ENCODE assay signal across 10 cellular contexts in the genomic region with DNA sequence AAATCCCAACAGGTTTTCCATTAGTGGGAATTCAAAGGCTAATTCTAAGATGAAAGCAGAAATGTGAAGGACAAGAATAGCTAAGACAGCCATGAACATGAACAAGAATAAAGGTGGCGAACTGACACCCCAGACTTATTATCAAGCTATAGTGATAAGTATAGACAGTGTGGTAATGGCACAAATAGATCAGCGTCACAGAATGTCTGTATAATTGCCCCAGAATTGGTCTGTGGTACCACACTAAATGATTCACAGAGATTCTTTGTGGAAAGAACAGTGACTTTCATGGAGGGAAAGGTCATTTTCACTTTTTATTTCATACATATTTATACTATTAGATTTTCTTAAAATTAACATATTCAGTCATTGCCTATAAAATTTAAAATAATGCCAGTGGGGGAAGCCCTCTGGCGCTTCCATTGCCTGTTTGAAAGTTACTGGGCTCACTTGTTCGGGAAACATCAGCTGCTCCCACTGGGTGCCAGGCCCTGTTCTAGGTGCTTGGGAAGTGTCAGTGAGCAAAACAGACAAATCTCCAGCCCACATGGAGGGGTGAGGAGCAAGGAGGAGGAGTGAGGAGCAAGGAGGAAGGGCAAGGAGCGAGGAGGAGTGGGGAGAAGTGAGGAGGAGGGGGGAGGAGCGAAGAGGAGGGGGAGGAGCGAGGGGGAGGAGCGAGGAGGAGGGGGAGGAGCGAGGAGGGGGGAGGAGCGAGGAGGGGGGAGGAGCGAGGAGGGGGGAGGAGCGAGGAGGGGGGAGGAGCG. TPM values are rescaled to one million over a fixed set of nuclear protein-coding genes. Genes with fewer than 3 reads are reported as not detected.
DNase-seq lines count a peak whose midpoint lies in the region; ATAC-seq and TF ChIP-seq lines count a peak whose summit lies in the region.
"Had no signal": no experiment of that assay in that cellular context is flagged by ENCODE, and none has a peak within 500 bp of the region (broad histone marks: within the 10 kb centered on the region; RNA-seq: fewer than 3 reads in every experiment).

No MANE protein-coding gene starts in this region.

- no peaks in the 10 kb centered on the region for H3K79me2 ChIP-seq in OCI-LY1 (ENCODE audit: insufficient read depth, low read length)

- H3K27ac Mint-ChIP-seq in natural killer cell treated with Interleukin-12 subunit alpha and Interleukin-12 subunit beta and Interleukin-15 and Interleukin-18, amount 100 ng/mL, for 72 hours, result peak overlapping the region; percentile 82 to 95

- DNase-seq in GM10266 (ENCODE audit: extremely low spot score), result peak; percentile 47
- DNase-seq in activated naive CD4-positive, alpha-beta T cell treated with Interleukin-2 at 50 U/mL for 16 hours, result peak; percentile 36
- DNase-seq in natural killer cell treated with Interleukin-12 subunit alpha and Interleukin-12 subunit beta and Interleukin-15 and Interleukin-18, amount 100 ng/mL, for 72 hours (ENCODE audit: low spot score), result no peak
- no peak for DNase-seq in COLO668 (lab: John Stamatoyannopoulos, UW; ENCODE audit: unreplicated experiment)
- no peak for DNase-seq in hypothalamus (lab: John Stamatoyannopoulos, UW)
- DNase-seq in NCI-H1105 treated with DMSO at 0.1 percent for 48 hours (lab: John Stamatoyannopoulos, UW), result no peak

- peaks cover 5% of the 10 kb centered on the region for H3F3A ChIP-seq in OCI-LY1 (ENCODE audit: insufficient read depth, low read length)

- no peak for TF ChIP-seq CTCF in GM10266 (IDR thresholded peaks at IDR 0.05; ENCODE audit: control insufficient read depth, insufficient read depth, low read depth, missing control alignments)
- TF ChIP-seq CTCF in OCI-LY1 (IDR thresholded peaks at IDR 0.05; ENCODE audit: low read length), result no peak

- ATAC-seq in natural killer cell treated with Interleukin-12 subunit alpha and Interleukin-12 subunit beta and Interleukin-15 and Interleukin-18, amount 100 ng/mL, for 72 hours, result no peak
- no peak for ATAC-seq in HG03108 (IDR thresholded peaks at IDR 0.05; ENCODE audit: unreplicated experiment)

- H3K4me3 Mint-ChIP-seq in natural killer cell treated with Interleukin-12 subunit alpha and Interleukin-12 subunit beta and Interleukin-15 and Interleukin-18, amount 100 ng/mL, for 72 hours, result peak overlapping the region; percentile 49

- H3K27me3 ChIP-seq in OCI-LY1 (ENCODE audit: insufficient read depth, low read length), result no peaks in the 10 kb centered on the region
- H3K27me3 ChIP-seq: colonic mucosa had no signal

- no peaks in the 10 kb centered on the region for H4K20me1 ChIP-seq in OCI-LY1 (ENCODE audit: insufficient read depth, low read length)

- H3K4me1 Mint-ChIP-seq in natural killer cell treated with Interleukin-12 subunit alpha and Interleukin-12 subunit beta and Interleukin-15 and Interleukin-18, amount 100 ng/mL, for 72 hours (ENCODE audit: low read depth in 2 of 2), result peaks cover 26 to 32% of the 10 kb centered on the region in 2 donors

- H3K4me1 ChIP-seq in OCI-LY1 (ENCODE audit: insufficient read depth, low read length, severe bottlenecking), result peaks cover 34% of the 10 kb centered on the region
- H3K4me1 ChIP-seq: colonic mucosa had no signal

- no peaks in the 10 kb centered on the region for H3K9me3 Mint-ChIP-seq in natural killer cell treated with Interleukin-12 subunit alpha and Interleukin-12 subunit beta and Interleukin-15 and Interleukin-18, amount 100 ng/mL, for 72 hours

- H3K36me3 ChIP-seq in OCI-LY1 (ENCODE audit: insufficient read depth, low read length), result no peaks in the 10 kb centered on the region
- H3K36me3 ChIP-seq: colonic mucosa had no signal

- no peaks in the 10 kb centered on the region for H3K27me3 Mint-ChIP-seq in natural killer cell treated with Interleukin-12 subunit alpha and Interleukin-12 subunit beta and Interleukin-15 and Interleukin-18, amount 100 ng/mL, for 72 hours

- H2AFZ ChIP-seq in OCI-LY1 (ENCODE audit: low read length), result no peak overlapping the region

- no peaks in the 10 kb centered on the region for H3K36me3 Mint-ChIP-seq in natural killer cell treated with Interleukin-12 subunit alpha and Interleukin-12 subunit beta and Interleukin-15 and Interleukin-18, amount 100 ng/mL, for 72 hours

- peaks cover 3% of the 10 kb centered on the region; the same call in 1 of the 2 replicates for H3K9me3 ChIP-seq in OCI-LY1 (ENCODE audit: low read length)
- H3K9me3 ChIP-seq: colonic mucosa had no signal

- H3K9ac ChIP-seq in OCI-LY1 (ENCODE audit: low read length), result no peak overlapping the region

- H3K4me3 ChIP-seq in OCI-LY1 (ENCODE audit: low read depth, low read length, poor library complexity, severe bottlenecking), result no peak overlapping the region

- H3K27ac ChIP-seq in OCI-LY1 (ENCODE audit: low read depth, low read length, poor library complexity, severe bottlenecking), result peak overlapping the region; percentile 55

- no peak overlapping the region for H3K4me2 ChIP-seq in OCI-LY1 (ENCODE audit: low read length)

- no peaks in the 10 kb centered on the region for H3K9me2 ChIP-seq in OCI-LY1 (ENCODE audit: low read depth, low read length)

RNA-seq across cellular contexts. Expression of gene NLRP6, which starts 11.3 kb away (rescaled TPM):
- 1 to 10 TPM in 1 of 2 donors, under 1 TPM in 1; 0.26 to 1.2 TPM for total RNA-seq in natural killer cell treated with Interleukin-12 subunit alpha and Interleukin-12 subunit beta and Interleukin-15 and Interleukin-18, amount 100 ng/mL, for 72 hours

RNA-seq across cellular contexts. Expression of gene PGGHG, which starts 22.1 kb away (rescaled TPM):
- 10 to 100 TPM; 17.0 to 24.9 TPM for total RNA-seq in natural killer cell treated with Interleukin-12 subunit alpha and Interleukin-12 subunit beta and Interleukin-15 and Interleukin-18, amount 100 ng/mL, for 72 hours

RNA-seq across cellular contexts. Expression of gene PSMD13, which starts 30.1 kb away (rescaled TPM):
- total RNA-seq in natural killer cell treated with Interleukin-12 subunit alpha and Interleukin-12 subunit beta and Interleukin-15 and Interleukin-18, amount 100 ng/mL, for 72 hours, result 100 to 1,000 TPM; 204 to 263 TPM

RNA-seq across cellular contexts. Expression of gene SIRT3, which starts 30.7 kb away (rescaled TPM):
- total RNA-seq in natural killer cell treated with Interleukin-12 subunit alpha and Interleukin-12 subunit beta and Interleukin-15 and Interleukin-18, amount 100 ng/mL, for 72 hours, result 10 to 100 TPM; 13.7 to 16.3 TPM

RNA-seq across cellular contexts. Expression of gene IFITM5, which starts 32.5 kb away (rescaled TPM):
- total RNA-seq in natural killer cell treated with Interleukin-12 subunit alpha and Interleukin-12 subunit beta and Interleukin-15 and Interleukin-18, amount 100 ng/mL, for 72 hours, result not detected
- total RNA-seq: colonic mucosa, posterior vena cava had no signal

Comparison
In these comparisons a context has a peak if more than half of its experiments do, and no peak if none do; other contexts are left out.
1. DNase-seq: peak in GM10266 (single experiment) and activated naive CD4-positive, alpha-beta T cell treated with Interleukin-2 at 50 U/mL for 16 hours (single experiment); none in natural killer cell treated with Interleukin-12 subunit alpha and Interleukin-12 subunit beta and Interleukin-15 and Interleukin-18, amount 100 ng/mL, for 72 hours (single experiment), COLO668 (single experiment), hypothalamus (0 of 51) and NCI-H1105 treated with DMSO at 0.1 percent for 48 hours (single experiment).